In genomic region chr6:46772754-46773153, GRCh38 we compare ENCODE assay signal across 11 cellular contexts. TPM values are rescaled to one million over a fixed set of nuclear protein-coding genes. Genes with fewer than 3 reads are reported as not detected.
DNase-seq lines count a peak whose midpoint lies in the region; ATAC-seq and TF ChIP-seq lines count a peak whose summit lies in the region.
"Had no signal": no experiment of that assay in that cellular context is flagged by ENCODE, and none has a peak within 500 bp of the region (broad histone marks: within the 10 kb centered on the region; RNA-seq: fewer than 3 reads in every experiment).

No MANE protein-coding gene starts in this region.

- TF ChIP-seq POLR2A in testis (IDR thresholded peaks at IDR 0.05) = no peak

- intact Hi-C loops in left ventricle myocardium superior (cut with micrococcal nuclease) = no loop called here
- intact Hi-C loops in testis (cut with DNase I; ENCODE audit: low total_unique reads) = no loop called here

- H3K4me3 ChIP-seq in Karpas-422 (ENCODE audit: low read length) (peak overlapping the region; percentile 5; the same call in 1 of the 2 replicates), testis (no peak overlapping the region)

- H3K9me3 ChIP-seq in Karpas-422 (ENCODE audit: low read length) (no peaks in the 10 kb centered on the region), testis (no peaks in the 10 kb centered on the region)

- peak overlapping the region; percentile 68 for H3K4me2 ChIP-seq in Karpas-422 (ENCODE audit: low read depth, low read length, poor library complexity, severe bottlenecking)

- H4K20me1 ChIP-seq in Karpas-422 (ENCODE audit: insufficient read depth, low read depth, low read length) = no peaks in the 10 kb centered on the region

- H3K27me3 ChIP-seq in Karpas-422 (ENCODE audit: low read length) = no peaks in the 10 kb centered on the region
- H3K27me3 ChIP-seq in testis = no peaks in the 10 kb centered on the region

- H3K9ac ChIP-seq in Karpas-422 (ENCODE audit: low read length) = peak overlapping the region; percentile 1; the same call in 1 of the 2 replicates

- peak overlapping the region; percentile 47; the same call in 1 of the 2 replicates for H2AFZ ChIP-seq in Karpas-422 (ENCODE audit: low read length)

- H3K27ac ChIP-seq in Karpas-422 (ENCODE audit: low read length) (peak overlapping the region; percentile 56; the same call in 1 of the 2 replicates), testis (no peak overlapping the region)

- H3K4me1 ChIP-seq in Karpas-422 (ENCODE audit: low read length) = peaks cover 26% of the 10 kb centered on the region
- H3K4me1 ChIP-seq in testis = peaks cover 10% of the 10 kb centered on the region

- DNase-seq in Karpas-422 (peak; percentile 62), left ventricle myocardium superior (peak; percentile 35), testis (peak; percentile 21), RKO (ENCODE audit: low spot score) (no peak), kidney tubule cell (ENCODE audit: low spot score) (no peak)
- DNase-seq: foreskin melanocyte, NCI-H345 had no signal

- H3K36me3 ChIP-seq in Karpas-422 (ENCODE audit: insufficient read depth, low read length) (no peaks in the 10 kb centered on the region), testis (ENCODE audit: low read depth, missing control alignments) (no peaks in the 10 kb centered on the region)

- no peaks in the 10 kb centered on the region for H3K9me2 ChIP-seq in Karpas-422 (replicated peaks; ENCODE audit: insufficient read depth, low read length)

- H3K79me2 ChIP-seq in Karpas-422 (ENCODE audit: low read length) = no peaks in the 10 kb centered on the region

- ATAC-seq in GM21723 (IDR thresholded peaks at IDR 0.05; ENCODE audit: unreplicated experiment) (peak; percentile 78), left ventricle myocardium superior (peak; percentile 84), HG03280 (IDR thresholded peaks at IDR 0.05; ENCODE audit: unreplicated experiment) (no peak), HG03439 (IDR thresholded peaks at IDR 0.05; ENCODE audit: unreplicated experiment) (no peak)

- TF ChIP-seq CTCF in testis (IDR thresholded peaks at IDR 0.05) = no peak

- 16 to 51% methylated on average over 2 of the region's 2 CpGs for WGBS in testis, 2 donors

RNA-seq across cellular contexts. Expression of gene MEP1A, which starts 20.4 kb away (rescaled TPM):
- total RNA-seq in Karpas-422 (2014; rRNA removed; shearing (Covaris generic); ENCODE audit: low replicate concordance) = not detected in 2 replicates
- not detected for total RNA-seq in left ventricle myocardium superior
- under 1 TPM; 0.63 to 0.93 TPM for total RNA-seq in testis
- polyA plus RNA-seq in testis (ENCODE audit: insufficient read depth, low read depth, low replicate concordance) = 1.4 TPM
- total RNA-seq: HT1080 had no signal

RNA-seq across cellular contexts. Expression of gene ANKRD66, which starts 26.0 kb away (rescaled TPM):
- not detected in 2 replicates for total RNA-seq in Karpas-422 (2014; rRNA removed; shearing (Covaris generic); ENCODE audit: low replicate concordance)
- total RNA-seq in left ventricle myocardium superior (not detected), testis (not detected)
- 0.83 TPM for polyA plus RNA-seq in testis (ENCODE audit: insufficient read depth, low read depth, low replicate concordance)
- total RNA-seq: HT1080 had no signal

RNA-seq across cellular contexts. Expression of gene PLA2G7, which starts 37.6 kb away (rescaled TPM):
- total RNA-seq in Karpas-422 (2014; rRNA removed; shearing (Covaris generic); ENCODE audit: low replicate concordance) = not detected in 2 replicates
- total RNA-seq in left ventricle myocardium superior (0.15 TPM), testis (under 1 TPM; 0.31 to 0.74 TPM)
- polyA plus RNA-seq in testis (ENCODE audit: insufficient read depth, low read depth, low replicate concordance) = 2.1 TPM
- total RNA-seq: HT1080 had no signal

Comparison
In these comparisons a context has a peak if more than half of its experiments do, and no peak if none do; other contexts are left out.
1. ATAC-seq: peak in GM21723 (single experiment) and left ventricle myocardium superior (single experiment); none in HG03280 (single experiment) and HG03439 (single experiment).
2. DNase-seq: peak in Karpas-422 (single experiment), left ventricle myocardium superior (single experiment) and testis (single experiment); none in RKO (single experiment) and kidney tubule cell (single experiment).